Comparison of ENCODE assay signal across 28 cellular contexts in genomic region chr10:109156396-109156795, GRCh38.
"Had no signal": no experiment of that assay in that cellular context is flagged by ENCODE, and none has a peak within 500 bp of the region (broad histone marks: within the 10 kb centered on the region; RNA-seq: fewer than 3 reads in every experiment).

No MANE protein-coding gene starts in this region.

- H3K4me1 Mint-ChIP-seq: naive thymus-derived CD8-positive, alpha-beta T cell; nephron progenitor cell; neural crest cell; stimulated activated effector memory CD8-positive, alpha-beta T cell treated with anti-CD3 and anti-CD28 coated beads, Interleukin-12 subunit alpha, Interleukin-12 subunit beta, amount 100 ng/mL, for 72 hours; stimulated activated naive B cell treated with anti-CD40 and anti-IgM and Interleukin-4, amounts not matched to agents 10 μg/mL and 1 μg/mL and 100 μg/mL, for 72 hours had no signal

- H3K27ac ChIP-seq: ovary, parathyroid adenoma, psoas muscle, right lobe of liver, sigmoid colon, stomach, thoracic aorta, thyroid gland, tibial nerve, upper lobe of left lung, vagina had no signal

- H3K4me3 ChIP-seq: ovary, psoas muscle, right lobe of liver, sigmoid colon, stomach, thoracic aorta, thyroid gland, tibial nerve, upper lobe of left lung, vagina had no signal

- ATAC-seq: naive thymus-derived CD8-positive, alpha-beta T cell; natural killer cell treated with Interleukin-12 subunit alpha and Interleukin-12 subunit beta and Interleukin-15 and Interleukin-18, amount 100 ng/mL, for 72 hours; psoas muscle; right cardiac atrium; right lobe of liver; stimulated activated effector memory CD8-positive, alpha-beta T cell treated with anti-CD3 and anti-CD28 coated beads, Interleukin-12 subunit alpha, Interleukin-12 subunit beta, amount 100 ng/mL, for 72 hours; stimulated activated naive B cell treated with anti-CD40 and anti-IgM and Interleukin-4, amounts not matched to agents 10 μg/mL and 1 μg/mL and 100 μg/mL, for 72 hours had no signal

- H3K36me3 ChIP-seq: ovary, right lobe of liver, sigmoid colon, stomach, thoracic aorta, thyroid gland, tibial nerve, upper lobe of left lung, vagina had no signal

- H2AFZ ChIP-seq: parathyroid adenoma had no signal

- H3K9me3 ChIP-seq: psoas muscle, right lobe of liver, thoracic aorta, thyroid gland, vagina had no signal

- H3K36me3 Mint-ChIP-seq: naive thymus-derived CD8-positive, alpha-beta T cell; natural killer cell treated with Interleukin-12 subunit alpha and Interleukin-12 subunit beta and Interleukin-15 and Interleukin-18, amount 100 ng/mL, for 72 hours; stimulated activated effector memory CD8-positive, alpha-beta T cell treated with anti-CD3 and anti-CD28 coated beads, Interleukin-12 subunit alpha, Interleukin-12 subunit beta, amount 100 ng/mL, for 72 hours; stimulated activated naive B cell treated with anti-CD40 and anti-IgM and Interleukin-4, amounts not matched to agents 10 μg/mL and 1 μg/mL and 100 μg/mL, for 72 hours had no signal

- H3K4me3 Mint-ChIP-seq: naive thymus-derived CD8-positive, alpha-beta T cell; natural killer cell treated with Interleukin-12 subunit alpha and Interleukin-12 subunit beta and Interleukin-15 and Interleukin-18, amount 100 ng/mL, for 72 hours; nephron progenitor cell; neural crest cell; stimulated activated effector memory CD8-positive, alpha-beta T cell treated with anti-CD3 and anti-CD28 coated beads, Interleukin-12 subunit alpha, Interleukin-12 subunit beta, amount 100 ng/mL, for 72 hours; stimulated activated naive B cell treated with anti-CD40 and anti-IgM and Interleukin-4, amounts not matched to agents 10 μg/mL and 1 μg/mL and 100 μg/mL, for 72 hours; stimulated activated naive CD8-positive, alpha-beta T cell treated with anti-CD3 and anti-CD28 coated beads, Interleukin-15, Interleukin-2, amounts not matched to agents 100 ng/mL and 50 ng/mL, for 24 hours had no signal

- H3K27me3 Mint-ChIP-seq: natural killer cell treated with Interleukin-12 subunit alpha and Interleukin-12 subunit beta and Interleukin-15 and Interleukin-18, amount 100 ng/mL, for 72 hours; progenitor cell of endocrine pancreas; stimulated activated naive B cell treated with anti-CD40 and anti-IgM and Interleukin-4, amounts not matched to agents 10 μg/mL and 1 μg/mL and 100 μg/mL, for 72 hours; stimulated activated naive CD8-positive, alpha-beta T cell treated with anti-CD3 and anti-CD28 coated beads, Interleukin-15, Interleukin-2, amounts not matched to agents 100 ng/mL and 50 ng/mL, for 24 hours had no signal

- DNase-seq: naive thymus-derived CD8-positive, alpha-beta T cell; nephron progenitor cell; occipital lobe; ovary; posterior cingulate gyrus; psoas muscle; right cardiac atrium; right lobe of liver; sigmoid colon; small intestine; stimulated activated CD4-positive, alpha-beta T cell treated with anti-CD3 and anti-CD28 coated beads, Interleukin-15, amount 100 ng/mL, for 24 hours; stimulated activated CD4-positive, alpha-beta T cell treated with anti-CD3 and anti-CD28 coated beads, Interleukin-2, amount 100 ng/mL, for 24 hours; stimulated activated CD4-positive, alpha-beta T cell treated with anti-CD3 and anti-CD28 coated beads, Interleukin-2, amount 100 ng/mL, for 48 hours; stimulated activated CD4-positive, alpha-beta T cell treated with anti-CD3 and anti-CD28 coated beads, Interleukin-4, amount 100 ng/mL, for 24 hours; stimulated activated naive B cell treated with anti-CD40 and anti-IgM and Interleukin-4, amounts not matched to agents 10 μg/mL and 1 μg/mL and 100 μg/mL, for 72 hours; stimulated activated naive CD4-positive, alpha-beta T cell treated with Interleukin-2 at 50 U/mL for 16 hours; stomach; thyroid gland; upper lobe of left lung had no signal

- H3K4me1 ChIP-seq: parathyroid adenoma, psoas muscle, right lobe of liver, sigmoid colon, stomach, thyroid gland, tibial nerve, upper lobe of left lung, vagina had no signal

- H3K9ac ChIP-seq: parathyroid adenoma had no signal

- H3K27me3 ChIP-seq: ovary, right lobe of liver, sigmoid colon, stomach, thyroid gland, tibial nerve, upper lobe of left lung, vagina had no signal

- H3K79me2 ChIP-seq: parathyroid adenoma had no signal

- H3K27ac Mint-ChIP-seq: naive thymus-derived CD8-positive, alpha-beta T cell; natural killer cell treated with Interleukin-12 subunit alpha and Interleukin-12 subunit beta and Interleukin-15 and Interleukin-18, amount 100 ng/mL, for 72 hours; nephron progenitor cell; progenitor cell of endocrine pancreas; stimulated activated effector memory CD8-positive, alpha-beta T cell treated with anti-CD3 and anti-CD28 coated beads, Interleukin-12 subunit alpha, Interleukin-12 subunit beta, amount 100 ng/mL, for 72 hours; stimulated activated naive B cell treated with anti-CD40 and anti-IgM and Interleukin-4, amounts not matched to agents 10 μg/mL and 1 μg/mL and 100 μg/mL, for 72 hours; stimulated activated naive CD8-positive, alpha-beta T cell treated with anti-CD3 and anti-CD28 coated beads, Interleukin-15, Interleukin-2, amounts not matched to agents 100 ng/mL and 50 ng/mL, for 24 hours had no signal
